1 cellular context compared by ENCODE assay signal in the genomic region with DNA sequence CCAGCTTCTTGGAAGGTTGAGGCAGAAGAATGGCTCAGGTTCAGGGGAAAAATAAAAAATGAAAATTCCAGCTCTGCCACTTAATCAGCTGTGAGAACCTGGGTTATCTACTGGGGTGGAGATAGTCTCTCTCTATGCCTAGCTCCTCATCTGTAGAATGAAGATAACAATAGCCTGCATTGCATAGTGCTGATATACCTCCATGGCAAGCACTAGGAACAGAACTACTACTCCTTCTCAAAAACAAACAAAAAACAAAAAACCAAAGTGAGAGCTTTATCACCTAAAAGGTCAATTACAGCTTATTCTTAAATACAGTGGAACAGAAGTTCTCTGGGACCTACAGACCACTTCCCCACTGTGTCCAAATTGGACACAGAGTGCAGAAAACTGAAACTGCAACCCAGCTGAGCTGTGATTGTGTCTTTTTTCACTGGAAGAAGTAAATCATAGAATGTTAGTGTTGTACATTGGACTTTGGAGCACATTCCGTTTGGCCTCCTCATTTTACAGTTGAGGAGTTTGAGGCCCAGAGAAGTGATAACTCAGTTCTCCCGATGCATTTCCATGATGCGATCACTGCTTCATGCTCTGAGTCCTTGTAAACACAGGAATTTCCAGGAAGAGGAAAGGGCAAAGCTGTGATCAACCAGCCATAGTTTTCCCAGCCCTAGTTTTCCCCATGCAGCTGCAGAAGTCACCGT.
TF ChIP-seq lines count a peak whose summit lies in the region.

No MANE protein-coding gene starts in this region.

TF ChIP-seq in K562, 482 proteins besides CTCF, POLR2A, EP300 and RAD21 (continued from another document and continues in another):
- TF ChIP-seq ZNF146 (CRISPR knock-in tag; IDR thresholded peaks at IDR 0.05; ENCODE audit: unreplicated experiment) (no peak), NELFE (IDR thresholded peaks at IDR 0.05; ENCODE audit: insufficient read depth, insufficient read length) (no peak), ZC3H8 (IDR thresholded peaks at IDR 0.05) (no peak), NR2F6 (CRISPR knock-in tag; IDR thresholded peaks at IDR 0.05) (no peak), SMAD3 (CRISPR knock-in tag; conservative IDR thresholded peaks at IDR 0.05) (peak; percentile 41; the same call in 1 of the 2 replicates), KLF1 (tag; IDR thresholded peaks at IDR 0.05) (no peak), MIER1 (IDR thresholded peaks at IDR 0.05; ENCODE audit: low read depth) (no peak; the same call in 1 of the 2 replicates), SPI1 (IDR thresholded peaks at IDR 0.05; ENCODE audit: borderline replicate concordance, low read depth, low read length) (peak; percentile 27; the same call in 1 of the 2 replicates), XRCC4 (IDR thresholded peaks at IDR 0.05; ENCODE audit: extremely low read depth, insufficient read depth, insufficient read length) (no peak), HDAC1 (IDR thresholded peaks at IDR 0.05) (peak in 1 of 2 experiments; percentile 88; a peak in 3 of 4 replicates), OTX1 (CRISPR knock-in tag; IDR thresholded peaks at IDR 0.05) (no peak), RBM15 (IDR thresholded peaks at IDR 0.05; ENCODE audit: insufficient read depth, low read length) (no peak), POLR2AphosphoS2 (IDR thresholded peaks at IDR 0.05; ENCODE audit: low read length) (no peak), ZNF75A (CRISPR knock-in tag; IDR thresholded peaks at IDR 0.05) (no peak), ZNF586 (CRISPR knock-in tag; conservative IDR thresholded peaks at IDR 0.05) (no peak), ARNT (IDR thresholded peaks at IDR 0.05) (peak; percentile 73 to 74; a peak in 3 of 4 replicates), SREBF2 (CRISPR knock-in tag; IDR thresholded peaks at IDR 0.05) (no peak), EHMT2 (IDR thresholded peaks at IDR 0.05) (peak; percentile 82), ZNF253 (CRISPR knock-in tag; conservative IDR thresholded peaks at IDR 0.05) (no peak), CBFA2T2 (conservative IDR thresholded peaks at IDR 0.05) (peak; percentile 95), CXXC5 (CRISPR knock-in tag; IDR thresholded peaks at IDR 0.05) (no peak; the same call in 1 of the 2 replicates), PURB (CRISPR knock-in tag; IDR thresholded peaks at IDR 0.05; ENCODE audit: low read depth) (no peak), RBM25 (IDR thresholded peaks at IDR 0.05; ENCODE audit: low read depth, low read length, severe bottlenecking) (no peak), RBM22 (IDR thresholded peaks at IDR 0.05; ENCODE audit: low read depth, low read length, poor library complexity, severe bottlenecking) (no peak), PYGO2 (tag; IDR thresholded peaks at IDR 0.05) (peak; percentile 77), PTBP1 (IDR thresholded peaks at IDR 0.05; ENCODE audit: low read depth, low read length) (no peak), RBFOX2 (IDR thresholded peaks at IDR 0.05; ENCODE audit: low read depth, low read length) (no peak), YBX1 (IDR thresholded peaks at IDR 0.05) (no peak), ATF1 (CRISPR knock-in tag; IDR thresholded peaks at IDR 0.05) (no peak), ATF1 (tag; IDR thresholded peaks at IDR 0.05) (no peak), SIRT6 (IDR thresholded peaks at IDR 0.05; ENCODE audit: low read depth, low read length) (no peak), CCAR2 (IDR thresholded peaks at IDR 0.05; ENCODE audit: low read depth, low read length) (no peak)
- TF ChIP-seq, protein P1, sequence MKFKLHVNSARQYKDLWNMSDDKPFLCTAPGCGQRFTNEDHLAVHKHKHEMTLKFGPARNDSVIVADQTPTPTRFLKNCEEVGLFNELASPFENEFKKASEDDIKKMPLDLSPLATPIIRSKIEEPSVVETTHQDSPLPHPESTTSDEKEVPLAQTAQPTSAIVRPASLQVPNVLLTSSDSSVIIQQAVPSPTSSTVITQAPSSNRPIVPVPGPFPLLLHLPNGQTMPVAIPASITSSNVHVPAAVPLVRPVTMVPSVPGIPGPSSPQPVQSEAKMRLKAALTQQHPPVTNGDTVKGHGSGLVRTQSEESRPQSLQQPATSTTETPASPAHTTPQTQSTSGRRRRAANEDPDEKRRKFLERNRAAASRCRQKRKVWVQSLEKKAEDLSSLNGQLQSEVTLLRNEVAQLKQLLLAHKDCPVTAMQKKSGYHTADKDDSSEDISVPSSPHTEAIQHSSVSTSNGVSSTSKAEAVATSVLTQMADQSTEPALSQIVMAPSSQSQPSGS (CRISPR knock-in tag; IDR thresholded peaks at IDR 0.05): no peak
- TF ChIP-seq, protein P2, sequence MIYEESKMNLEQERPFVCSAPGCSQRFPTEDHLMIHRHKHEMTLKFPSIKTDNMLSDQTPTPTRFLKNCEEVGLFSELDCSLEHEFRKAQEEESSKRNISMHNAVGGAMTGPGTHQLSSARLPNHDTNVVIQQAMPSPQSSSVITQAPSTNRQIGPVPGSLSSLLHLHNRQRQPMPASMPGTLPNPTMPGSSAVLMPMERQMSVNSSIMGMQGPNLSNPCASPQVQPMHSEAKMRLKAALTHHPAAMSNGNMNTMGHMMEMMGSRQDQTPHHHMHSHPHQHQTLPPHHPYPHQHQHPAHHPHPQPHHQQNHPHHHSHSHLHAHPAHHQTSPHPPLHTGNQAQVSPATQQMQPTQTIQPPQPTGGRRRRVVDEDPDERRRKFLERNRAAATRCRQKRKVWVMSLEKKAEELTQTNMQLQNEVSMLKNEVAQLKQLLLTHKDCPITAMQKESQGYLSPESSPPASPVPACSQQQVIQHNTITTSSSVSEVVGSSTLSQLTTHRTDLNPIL (CRISPR knock-in tag; IDR thresholded peaks at IDR 0.05): no peak
- TF ChIP-seq, protein P3, sequence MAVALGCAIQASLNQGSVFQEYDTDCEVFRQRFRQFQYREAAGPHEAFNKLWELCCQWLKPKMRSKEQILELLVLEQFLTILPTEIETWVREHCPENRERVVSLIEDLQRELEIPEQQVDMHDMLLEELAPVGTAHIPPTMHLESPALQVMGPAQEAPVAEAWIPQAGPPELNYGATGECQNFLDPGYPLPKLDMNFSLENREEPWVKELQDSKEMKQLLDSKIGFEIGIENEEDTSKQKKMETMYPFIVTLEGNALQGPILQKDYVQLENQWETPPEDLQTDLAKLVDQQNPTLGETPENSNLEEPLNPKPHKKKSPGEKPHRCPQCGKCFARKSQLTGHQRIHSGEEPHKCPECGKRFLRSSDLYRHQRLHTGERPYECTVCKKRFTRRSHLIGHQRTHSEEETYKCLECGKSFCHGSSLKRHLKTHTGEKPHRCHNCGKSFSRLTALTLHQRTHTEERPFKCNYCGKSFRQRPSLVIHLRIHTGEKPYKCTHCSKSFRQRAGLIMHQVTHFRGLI (CRISPR knock-in tag; IDR thresholded peaks at IDR 0.05): no peak
- TF ChIP-seq, protein P4, sequence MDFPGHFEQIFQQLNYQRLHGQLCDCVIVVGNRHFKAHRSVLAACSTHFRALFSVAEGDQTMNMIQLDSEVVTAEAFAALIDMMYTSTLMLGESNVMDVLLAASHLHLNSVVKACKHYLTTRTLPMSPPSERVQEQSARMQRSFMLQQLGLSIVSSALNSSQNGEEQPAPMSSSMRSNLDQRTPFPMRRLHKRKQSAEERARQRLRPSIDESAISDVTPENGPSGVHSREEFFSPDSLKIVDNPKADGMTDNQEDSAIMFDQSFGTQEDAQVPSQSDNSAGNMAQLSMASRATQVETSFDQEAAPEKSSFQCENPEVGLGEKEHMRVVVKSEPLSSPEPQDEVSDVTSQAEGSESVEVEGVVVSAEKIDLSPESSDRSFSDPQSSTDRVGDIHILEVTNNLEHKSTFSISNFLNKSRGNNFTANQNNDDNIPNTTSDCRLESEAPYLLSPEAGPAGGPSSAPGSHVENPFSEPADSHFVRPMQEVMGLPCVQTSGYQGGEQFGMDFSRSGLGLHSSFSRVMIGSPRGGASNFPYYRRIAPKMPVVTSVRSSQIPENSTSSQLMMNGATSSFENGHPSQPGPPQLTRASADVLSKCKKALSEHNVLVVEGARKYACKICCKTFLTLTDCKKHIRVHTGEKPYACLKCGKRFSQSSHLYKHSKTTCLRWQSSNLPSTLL (IDR thresholded peaks at IDR 0.05): no peak
- TF ChIP-seq, protein P5, sequence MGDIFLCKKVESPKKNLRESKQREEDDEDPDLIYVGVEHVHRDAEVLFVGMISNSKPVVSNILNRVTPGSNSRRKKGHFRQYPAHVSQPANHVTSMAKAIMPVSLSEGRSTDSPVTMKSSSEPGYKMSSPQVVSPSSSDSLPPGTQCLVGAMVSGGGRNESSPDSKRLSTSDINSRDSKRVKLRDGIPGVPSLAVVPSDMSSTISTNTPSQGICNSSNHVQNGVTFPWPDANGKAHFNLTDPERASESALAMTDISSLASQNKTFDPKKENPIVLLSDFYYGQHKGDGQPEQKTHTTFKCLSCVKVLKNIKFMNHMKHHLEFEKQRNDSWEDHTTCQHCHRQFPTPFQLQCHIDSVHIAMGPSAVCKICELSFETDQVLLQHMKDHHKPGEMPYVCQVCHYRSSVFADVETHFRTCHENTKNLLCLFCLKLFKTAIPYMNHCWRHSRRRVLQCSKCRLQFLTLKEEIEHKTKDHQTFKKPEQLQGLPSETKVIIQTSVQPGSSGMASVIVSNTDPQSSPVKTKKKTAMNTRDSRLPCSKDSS (IDR thresholded peaks at IDR 0.05; ENCODE audit: low read depth, partially characterized antibody): no peak
- TF ChIP-seq, protein P6, sequence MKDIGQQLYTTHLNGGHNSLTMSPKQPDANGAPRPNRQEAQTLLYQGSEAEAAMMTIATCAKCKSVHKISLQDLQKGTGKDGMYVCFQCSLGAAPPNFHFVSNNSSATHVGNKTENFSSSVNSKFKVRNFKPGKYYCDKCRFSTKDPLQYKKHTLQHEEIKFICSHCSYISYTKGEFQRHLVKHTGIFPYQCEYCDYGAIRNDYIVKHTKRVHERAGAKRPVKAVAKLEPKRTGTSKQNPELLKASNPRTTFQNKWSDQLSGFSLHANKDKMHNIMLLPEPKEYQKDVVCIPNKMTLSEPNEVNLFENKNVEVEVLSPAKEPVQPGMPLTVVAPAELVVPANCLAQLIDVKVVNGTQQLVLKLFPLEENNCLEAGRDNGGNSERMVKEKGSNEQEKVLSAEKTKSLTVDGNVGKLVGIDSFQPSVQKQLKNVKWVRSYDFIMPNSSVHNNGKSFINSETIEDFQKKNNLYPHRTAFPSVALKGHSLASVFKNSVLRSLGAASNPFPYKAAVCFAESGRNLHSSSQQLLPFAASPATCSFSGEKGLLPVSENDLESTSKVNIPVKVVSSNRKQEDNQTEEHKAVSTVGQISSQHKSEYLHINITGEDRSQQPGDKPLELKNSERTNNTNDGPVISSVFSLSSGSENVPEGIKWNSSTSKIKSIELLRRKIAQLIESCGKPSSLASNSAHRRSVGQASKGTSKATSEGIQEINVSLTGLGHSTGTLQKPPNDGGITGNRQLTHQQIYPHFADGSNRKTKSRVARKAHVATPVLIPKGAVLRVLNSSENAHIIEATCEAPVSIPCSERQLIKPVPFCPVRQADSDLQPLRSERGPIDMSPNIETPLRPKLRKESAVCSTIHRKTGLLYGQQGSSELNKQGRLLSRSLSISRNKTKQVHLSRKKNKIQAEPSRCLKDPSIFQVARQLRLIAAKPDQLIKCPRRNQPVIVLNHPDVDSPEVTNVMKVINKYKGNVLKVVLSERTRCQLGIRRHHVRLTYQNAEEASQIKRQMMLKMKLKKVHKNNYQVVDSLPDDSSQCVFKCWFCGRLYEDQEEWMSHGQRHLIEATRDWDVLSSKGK (CRISPR knock-in tag; IDR thresholded peaks at IDR 0.05): no peak
- TF ChIP-seq, protein P7, sequence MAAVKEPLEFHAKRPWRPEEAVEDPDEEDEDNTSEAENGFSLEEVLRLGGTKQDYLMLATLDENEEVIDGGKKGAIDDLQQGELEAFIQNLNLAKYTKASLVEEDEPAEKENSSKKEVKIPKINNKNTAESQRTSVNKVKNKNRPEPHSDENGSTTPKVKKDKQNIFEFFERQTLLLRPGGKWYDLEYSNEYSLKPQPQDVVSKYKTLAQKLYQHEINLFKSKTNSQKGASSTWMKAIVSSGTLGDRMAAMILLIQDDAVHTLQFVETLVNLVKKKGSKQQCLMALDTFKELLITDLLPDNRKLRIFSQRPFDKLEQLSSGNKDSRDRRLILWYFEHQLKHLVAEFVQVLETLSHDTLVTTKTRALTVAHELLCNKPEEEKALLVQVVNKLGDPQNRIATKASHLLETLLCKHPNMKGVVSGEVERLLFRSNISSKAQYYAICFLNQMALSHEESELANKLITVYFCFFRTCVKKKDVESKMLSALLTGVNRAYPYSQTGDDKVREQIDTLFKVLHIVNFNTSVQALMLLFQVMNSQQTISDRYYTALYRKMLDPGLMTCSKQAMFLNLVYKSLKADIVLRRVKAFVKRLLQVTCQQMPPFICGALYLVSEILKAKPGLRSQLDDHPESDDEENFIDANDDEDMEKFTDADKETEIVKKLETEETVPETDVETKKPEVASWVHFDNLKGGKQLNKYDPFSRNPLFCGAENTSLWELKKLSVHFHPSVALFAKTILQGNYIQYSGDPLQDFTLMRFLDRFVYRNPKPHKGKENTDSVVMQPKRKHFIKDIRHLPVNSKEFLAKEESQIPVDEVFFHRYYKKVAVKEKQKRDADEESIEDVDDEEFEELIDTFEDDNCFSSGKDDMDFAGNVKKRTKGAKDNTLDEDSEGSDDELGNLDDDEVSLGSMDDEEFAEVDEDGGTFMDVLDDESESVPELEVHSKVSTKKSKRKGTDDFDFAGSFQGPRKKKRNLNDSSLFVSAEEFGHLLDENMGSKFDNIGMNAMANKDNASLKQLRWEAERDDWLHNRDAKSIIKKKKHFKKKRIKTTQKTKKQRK (IDR thresholded peaks at IDR 0.05; ENCODE audit: borderline replicate concordance, low read depth, low read length): no peak
- TF ChIP-seq, protein P8, sequence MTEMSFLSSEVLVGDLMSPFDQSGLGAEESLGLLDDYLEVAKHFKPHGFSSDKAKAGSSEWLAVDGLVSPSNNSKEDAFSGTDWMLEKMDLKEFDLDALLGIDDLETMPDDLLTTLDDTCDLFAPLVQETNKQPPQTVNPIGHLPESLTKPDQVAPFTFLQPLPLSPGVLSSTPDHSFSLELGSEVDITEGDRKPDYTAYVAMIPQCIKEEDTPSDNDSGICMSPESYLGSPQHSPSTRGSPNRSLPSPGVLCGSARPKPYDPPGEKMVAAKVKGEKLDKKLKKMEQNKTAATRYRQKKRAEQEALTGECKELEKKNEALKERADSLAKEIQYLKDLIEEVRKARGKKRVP (CRISPR knock-in tag; IDR thresholded peaks at IDR 0.05): peak; percentile 53; the same call in 1 of the 2 replicates
- TF ChIP-seq, protein P9, sequence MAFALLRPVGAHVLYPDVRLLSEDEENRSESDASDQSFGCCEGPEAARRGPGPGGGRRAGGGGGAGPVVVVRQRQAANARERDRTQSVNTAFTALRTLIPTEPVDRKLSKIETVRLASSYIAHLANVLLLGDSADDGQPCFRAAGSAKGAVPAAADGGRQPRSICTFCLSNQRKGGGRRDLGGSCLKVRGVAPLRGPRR (CRISPR knock-in tag; IDR thresholded peaks at IDR 0.05): no peak
- TF ChIP-seq, protein P10, sequence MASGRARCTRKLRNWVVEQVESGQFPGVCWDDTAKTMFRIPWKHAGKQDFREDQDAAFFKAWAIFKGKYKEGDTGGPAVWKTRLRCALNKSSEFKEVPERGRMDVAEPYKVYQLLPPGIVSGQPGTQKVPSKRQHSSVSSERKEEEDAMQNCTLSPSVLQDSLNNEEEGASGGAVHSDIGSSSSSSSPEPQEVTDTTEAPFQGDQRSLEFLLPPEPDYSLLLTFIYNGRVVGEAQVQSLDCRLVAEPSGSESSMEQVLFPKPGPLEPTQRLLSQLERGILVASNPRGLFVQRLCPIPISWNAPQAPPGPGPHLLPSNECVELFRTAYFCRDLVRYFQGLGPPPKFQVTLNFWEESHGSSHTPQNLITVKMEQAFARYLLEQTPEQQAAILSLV (tag; IDR thresholded peaks at IDR 0.05): no peak
- TF ChIP-seq, protein P11, sequence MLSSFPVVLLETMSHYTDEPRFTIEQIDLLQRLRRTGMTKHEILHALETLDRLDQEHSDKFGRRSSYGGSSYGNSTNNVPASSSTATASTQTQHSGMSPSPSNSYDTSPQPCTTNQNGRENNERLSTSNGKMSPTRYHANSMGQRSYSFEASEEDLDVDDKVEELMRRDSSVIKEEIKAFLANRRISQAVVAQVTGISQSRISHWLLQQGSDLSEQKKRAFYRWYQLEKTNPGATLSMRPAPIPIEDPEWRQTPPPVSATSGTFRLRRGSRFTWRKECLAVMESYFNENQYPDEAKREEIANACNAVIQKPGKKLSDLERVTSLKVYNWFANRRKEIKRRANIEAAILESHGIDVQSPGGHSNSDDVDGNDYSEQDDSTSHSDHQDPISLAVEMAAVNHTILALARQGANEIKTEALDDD (IDR thresholded peaks at IDR 0.05): 0 out of 2 replicates have a peak, but pooled peaks have one; percentile 15
